ENCODE assay signal across 17 cellular contexts in genomic region chr20:58084566-58084965, GRCh38.
"Had no signal": no experiment of that assay in that cellular context is flagged by ENCODE, and none has a peak within 500 bp of the region (broad histone marks: within the 10 kb centered on the region; RNA-seq: fewer than 3 reads in every experiment).

No MANE protein-coding gene starts in this region.

- H3K4me3 ChIP-seq: hepatocyte, psoas muscle, right lobe of liver, uterus had no signal

- H3K4me1 Mint-ChIP-seq: neural crest cell had no signal

- H3K36me3 ChIP-seq: right lobe of liver, uterus had no signal

- H3K4me1 ChIP-seq: psoas muscle, right lobe of liver, uterus had no signal

- H3K9me3 Mint-ChIP-seq: mesothelial cell of epicardium, neural crest cell had no signal

- ATAC-seq: foreskin keratinocyte, psoas muscle had no signal

- DNase-seq: activated CD4-positive, alpha-beta T cell treated with anti-CD3 and anti-CD28 coated beads, Interleukin-2, amount 50 U/mL, for 4 hours; activated T-cell treated with anti-CD3 and anti-CD28 coated beads for 4 hours; dermis blood vessel endothelial cell; foreskin keratinocyte; left cardiac atrium; psoas muscle; right lobe of liver; stimulated activated naive CD4-positive, alpha-beta T cell; SW 1271; T-helper 2 cell; uterus had no signal

- H3K27ac Mint-ChIP-seq: activated naive CD8-positive, alpha-beta T cell; mesothelial cell of epicardium had no signal

- H3K27me3 ChIP-seq: hepatocyte, right lobe of liver, uterus had no signal

- H3K27ac ChIP-seq: epithelial cell of prostate, foreskin keratinocyte, hepatocyte, psoas muscle, right lobe of liver, uterus had no signal

- H3K36me3 Mint-ChIP-seq: activated naive CD8-positive, alpha-beta T cell; mesothelial cell of epicardium had no signal

- H3K4me3 Mint-ChIP-seq: activated naive CD8-positive, alpha-beta T cell; mesothelial cell of epicardium; neural crest cell had no signal

- FAIRE-seq: islet of Langerhans had no signal

- H3K9me3 ChIP-seq: psoas muscle, right lobe of liver, uterus had no signal
